In genomic region chr4:156113138-156113537, GRCh38 we compare ENCODE assay signal across 12 cellular contexts.
DNase-seq lines count a peak whose midpoint lies in the region; TF ChIP-seq lines count a peak whose summit lies in the region.
"Had no signal": no experiment of that assay in that cellular context is flagged by ENCODE, and none has a peak within 500 bp of the region (broad histone marks: within the 10 kb centered on the region; RNA-seq: fewer than 3 reads in every experiment).

No MANE protein-coding gene starts in this region.

- no peaks in the 10 kb centered on the region for H3K36me3 Mint-ChIP-seq in brain

- H3K4me2 ChIP-seq in Loucy (ENCODE audit: low read depth, low read length, poor library complexity, severe bottlenecking): no peak overlapping the region
- H3K4me2 ChIP-seq: BLaER1 had no signal

- no peaks in the 10 kb centered on the region for H3K79me2 ChIP-seq in Loucy (ENCODE audit: insufficient read depth, low read length)

- peaks cover 34% of the 10 kb centered on the region for H3K4me1 Mint-ChIP-seq in brain

- no peak overlapping the region for H3K4me3 Mint-ChIP-seq in brain
- H3K4me3 Mint-ChIP-seq: activated CD8-positive, alpha-beta T cell treated with anti-CD3 and anti-CD28 coated beads for 36 hours had no signal

- DNase-seq in NCI-H345 (lab: John Stamatoyannopoulos, UW): peak; percentile 13
- DNase-seq in NCI-H345 treated with DMSO at 0.1 percent for 48 hours (lab: John Stamatoyannopoulos, UW; ENCODE audit: unreplicated experiment): no peak
- no peak for DNase-seq in retinal pigment epithelial cell (ENCODE audit: low read depth)
- DNase-seq in GM19240 (ENCODE audit: insufficient read length, low spot score): no peak
- no peak for DNase-seq in pons (ENCODE audit: low spot score)
- DNase-seq in GDM1 (lab: John Stamatoyannopoulos, UW): no peak
- DNase-seq: activated CD8-positive, alpha-beta T cell treated with anti-CD3 and anti-CD28 coated beads for 36 hours had no signal

- no peaks in the 10 kb centered on the region for H3K36me3 ChIP-seq in Loucy (ENCODE audit: insufficient read depth, low read length)
- H3K36me3 ChIP-seq: BLaER1, prostate gland, SJSA1 had no signal

- no peaks in the 10 kb centered on the region for H3F3A ChIP-seq in Loucy (ENCODE audit: low read depth)

- H3K9me2 ChIP-seq in Loucy (replicated peaks; ENCODE audit: low read depth, low read length): no peaks in the 10 kb centered on the region

- H3K27me3 Mint-ChIP-seq in brain: no peaks in the 10 kb centered on the region
- H3K27me3 Mint-ChIP-seq: activated CD8-positive, alpha-beta T cell treated with anti-CD3 and anti-CD28 coated beads for 36 hours had no signal

- no peaks in the 10 kb centered on the region for H4K20me1 ChIP-seq in Loucy (ENCODE audit: insufficient read depth, low read length, poor library complexity, severe bottlenecking)
- H4K20me1 ChIP-seq: BLaER1 had no signal

- H3K27ac Mint-ChIP-seq in brain: peak overlapping the region in 3 of 5 experiments; percentile 46 to 71 (median 47)
- H3K27ac Mint-ChIP-seq: activated CD8-positive, alpha-beta T cell treated with anti-CD3 and anti-CD28 coated beads for 36 hours had no signal

- H3K4me1 ChIP-seq in Loucy (ENCODE audit: insufficient read depth, low read length, poor library complexity, severe bottlenecking): no peaks in the 10 kb centered on the region
- H3K4me1 ChIP-seq: BLaER1, prostate gland had no signal

- H3K27me3 ChIP-seq in Loucy (ENCODE audit: insufficient read depth, low read length, poor library complexity, severe bottlenecking): no peaks in the 10 kb centered on the region
- H3K27me3 ChIP-seq: BLaER1, SJSA1 had no signal

- no peaks in the 10 kb centered on the region for H3K9me3 ChIP-seq in Loucy (ENCODE audit: insufficient read depth, low read depth, low read length)
- H3K9me3 ChIP-seq: BLaER1, prostate gland, SJSA1 had no signal

- H2AFZ ChIP-seq in Loucy (ENCODE audit: low read length): no peak overlapping the region

- H3K4me3 ChIP-seq in Loucy (ENCODE audit: low read length, poor library complexity, severe bottlenecking) (no peak overlapping the region), retinal pigment epithelial cell (ENCODE audit: low read length) (no peak overlapping the region)
- H3K4me3 ChIP-seq: BLaER1, prostate gland, SJSA1 had no signal

- TF ChIP-seq CTCF in Loucy (conservative IDR thresholded peaks at IDR 0.05; ENCODE audit: low read length): peak; percentile 54
- TF ChIP-seq CTCF in brain (conservative IDR thresholded peaks at IDR 0.05): peak; percentile 18 to 30
- peak; percentile 25 for TF ChIP-seq CTCF in retinal pigment epithelial cell (conservative IDR thresholded peaks at IDR 0.05; ENCODE audit: low read depth, low read length)

- H3K9ac ChIP-seq in Loucy (ENCODE audit: low read depth, low read length, poor library complexity, severe bottlenecking): no peak overlapping the region
- H3K9ac ChIP-seq: BLaER1 had no signal

- peaks cover 0 to 7% (median 0%) of the 10 kb centered on the region in 5 experiments for H3K9me3 Mint-ChIP-seq in brain
- H3K9me3 Mint-ChIP-seq: activated CD8-positive, alpha-beta T cell treated with anti-CD3 and anti-CD28 coated beads for 36 hours had no signal
